ENCODE assay signal across 9 cellular contexts in genomic region chr9:94603259-94603776, GRCh38. TPM values are rescaled to one million over a fixed set of nuclear protein-coding genes. Genes with fewer than 3 reads are reported as not detected.
DNase-seq lines count a peak whose midpoint lies in the region; ATAC-seq and TF ChIP-seq lines count a peak whose summit lies in the region.
"Had no signal": no experiment of that assay in that cellular context is flagged by ENCODE, and none has a peak within 500 bp of the region (broad histone marks: within the 10 kb centered on the region; RNA-seq: fewer than 3 reads in every experiment).

No MANE protein-coding gene starts in this region.

- H3K4me1 Mint-ChIP-seq in activated naive CD4-positive, alpha-beta T cell treated with anti-CD3 and anti-CD28 coated beads for 36 hours (ENCODE audit: low read depth), result peaks cover 6% of the 10 kb centered on the region

- peak; percentile 64 for TF ChIP-seq CTCF in upper lobe of right lung (IDR thresholded peaks at IDR 0.05)

- H3K27ac Mint-ChIP-seq in activated naive CD4-positive, alpha-beta T cell treated with anti-CD3 and anti-CD28 coated beads for 36 hours, result no peak overlapping the region

- no peak overlapping the region for H3K4me2 ChIP-seq in Karpas-422 (ENCODE audit: low read depth, low read length, poor library complexity, severe bottlenecking)

- H3K4me3 ChIP-seq in Karpas-422 (ENCODE audit: low read length), result no peak overlapping the region
- H3K4me3 ChIP-seq in SJCRH30, result no peak overlapping the region
- no peak overlapping the region for H3K4me3 ChIP-seq in upper lobe of right lung

- intact Hi-C loops in activated naive CD4-positive, alpha-beta T cell treated with anti-CD3 and anti-CD28 coated beads for 36 hours (cut with micrococcal nuclease), result loop anchor here (1.0 to 5.0 kb wide), 2 partner anchors 49 to 536 kb away; no protein-coding TSS in a partner anchor
- intact Hi-C loops in Right ventricle myocardium inferior (cut with DNase I), result no loop called here
- intact Hi-C loops in posterior cingulate gyrus (cut with DNase I), result no loop called here
- intact Hi-C loops in upper lobe of right lung (cut with DNase I), result no loop called here

- CTCF ChIA-PET in activated naive CD4-positive, alpha-beta T cell treated with anti-CD3 and anti-CD28 coated beads for 36 hours (lab: Charles Lee), result interaction anchor here (0.6 to 1.3 kb wide), 5 partner anchors 18 to 589 kb away, joined by 3 to 5 read pairs (median 3); partner anchors contain the start of gene PCAT7

- H4K20me1 ChIP-seq in Karpas-422 (ENCODE audit: insufficient read depth, low read depth, low read length), result no peaks in the 10 kb centered on the region

- no peaks in the 10 kb centered on the region for H3K79me2 ChIP-seq in Karpas-422 (ENCODE audit: low read length)

- no peak overlapping the region for H3K27ac ChIP-seq in Karpas-422 (ENCODE audit: low read length)
- H3K27ac ChIP-seq in SJCRH30, result no peak overlapping the region
- no peak overlapping the region for H3K27ac ChIP-seq in upper lobe of right lung
- H3K27ac ChIP-seq: epithelial cell of prostate had no signal

- peaks cover 3% of the 10 kb centered on the region for H3K4me1 ChIP-seq in Karpas-422 (ENCODE audit: low read length)
- no peaks in the 10 kb centered on the region for H3K4me1 ChIP-seq in SJCRH30
- no peaks in the 10 kb centered on the region for H3K4me1 ChIP-seq in upper lobe of right lung

- no peaks in the 10 kb centered on the region for H3K9me3 Mint-ChIP-seq in activated naive CD4-positive, alpha-beta T cell treated with anti-CD3 and anti-CD28 coated beads for 36 hours

- ATAC-seq in Right ventricle myocardium inferior (peak; percentile 75), upper lobe of right lung (peak; percentile 88), GM21515 (IDR thresholded peaks at IDR 0.05; ENCODE audit: unreplicated experiment) (no peak)

- H3K27me3 ChIP-seq in Karpas-422 (ENCODE audit: low read length) (no peaks in the 10 kb centered on the region), SJCRH30 (no peaks in the 10 kb centered on the region), upper lobe of right lung (no peaks in the 10 kb centered on the region)

- H3K4me3 Mint-ChIP-seq in activated naive CD4-positive, alpha-beta T cell treated with anti-CD3 and anti-CD28 coated beads for 36 hours, result no peak overlapping the region

- no peak overlapping the region for H2AFZ ChIP-seq in Karpas-422 (ENCODE audit: low read length)

- H3K9me2 ChIP-seq in Karpas-422 (replicated peaks; ENCODE audit: insufficient read depth, low read length), result no peaks in the 10 kb centered on the region

- H3K9me3 ChIP-seq in Karpas-422 (ENCODE audit: low read length) (no peaks in the 10 kb centered on the region), SJCRH30 (replicated peaks) (no peaks in the 10 kb centered on the region), upper lobe of right lung (no peaks in the 10 kb centered on the region)

- H3K9ac ChIP-seq in Karpas-422 (ENCODE audit: low read length), result no peak overlapping the region

- peak; percentile 86 for DNase-seq in GM03348 (ENCODE audit: low spot score)
- peak; percentile 91 for DNase-seq in Karpas-422
- DNase-seq in SJCRH30, result peak; percentile 66 to 85
- DNase-seq in activated naive CD4-positive, alpha-beta T cell treated with anti-CD3 and anti-CD28 coated beads for 36 hours, result peak; percentile 86
- peak; percentile 80 for DNase-seq in Right ventricle myocardium inferior (ENCODE audit: missing footprints)
- peak in 9 of 10 donors; percentile 44 to 94 (median 66) for DNase-seq in posterior cingulate gyrus
- peak; percentile 77 for DNase-seq in upper lobe of right lung

- no peaks in the 10 kb centered on the region for H3K36me3 ChIP-seq in Karpas-422 (ENCODE audit: insufficient read depth, low read length)
- H3K36me3 ChIP-seq in SJCRH30, result no peaks in the 10 kb centered on the region
- H3K36me3 ChIP-seq in upper lobe of right lung, result peaks cover 29% of the 10 kb centered on the region

- no peaks in the 10 kb centered on the region for H3K36me3 Mint-ChIP-seq in activated naive CD4-positive, alpha-beta T cell treated with anti-CD3 and anti-CD28 coated beads for 36 hours (ENCODE audit: low read depth)

- no peaks in the 10 kb centered on the region for H3K27me3 Mint-ChIP-seq in activated naive CD4-positive, alpha-beta T cell treated with anti-CD3 and anti-CD28 coated beads for 36 hours (ENCODE audit: low read depth)

RNA-seq across cellular contexts. Expression of gene FBP2, which starts 9.7 kb away (rescaled TPM):
- total RNA-seq in Karpas-422 (2014; rRNA removed; shearing (Covaris generic); ENCODE audit: low replicate concordance), result not detected in 2 replicates
- not detected in 2 replicates for total RNA-seq in SJCRH30 (2014; rRNA removed; shearing (Covaris generic))
- not detected for total RNA-seq in activated naive CD4-positive, alpha-beta T cell treated with anti-CD3 and anti-CD28 coated beads for 36 hours
- 0.54 TPM for total RNA-seq in Right ventricle myocardium inferior
- total RNA-seq in upper lobe of right lung, result not detected

RNA-seq across cellular contexts. Expression of gene FBP1, which starts 36.0 kb away (rescaled TPM):
- total RNA-seq in Karpas-422 (2014; rRNA removed; shearing (Covaris generic); ENCODE audit: low replicate concordance), result not detected in 2 replicates
- not detected in 2 replicates for total RNA-seq in SJCRH30 (2014; rRNA removed; shearing (Covaris generic))
- 1 to 10 TPM; 1.5 to 1.9 TPM for total RNA-seq in activated naive CD4-positive, alpha-beta T cell treated with anti-CD3 and anti-CD28 coated beads for 36 hours
- total RNA-seq in Right ventricle myocardium inferior, result 1.0 TPM
- total RNA-seq in upper lobe of right lung, result 357 TPM

RNA-seq across cellular contexts. Expression of gene PCAT7, which starts 48.4 kb away (rescaled TPM):
- not detected in 2 replicates for total RNA-seq in Karpas-422 (2014; rRNA removed; shearing (Covaris generic); ENCODE audit: low replicate concordance)
- not detected in 2 replicates for total RNA-seq in SJCRH30 (2014; rRNA removed; shearing (Covaris generic))
- total RNA-seq in activated naive CD4-positive, alpha-beta T cell treated with anti-CD3 and anti-CD28 coated beads for 36 hours, result not detected
- total RNA-seq in Right ventricle myocardium inferior, result not detected
- 0.35 TPM for total RNA-seq in upper lobe of right lung

Comparison
In these comparisons a context has a peak if more than half of its experiments do, and no peak if none do; other contexts are left out.
1. RNA of gene FBP1, which starts 36.0 kb away (total RNA-seq): 357 TPM in upper lobe of right lung (single experiment); 1.5 to 1.9 TPM in activated naive CD4-positive, alpha-beta T cell treated with anti-CD3 and anti-CD28 coated beads for 36 hours, 1.0 TPM in Right ventricle myocardium inferior (single experiment), not detected in Karpas-422 and not detected in SJCRH30; every median in the first group is over 100 times any median in the second.
2. Peak in every context shown above with its lines, with median percentiles within 50 percentile points of each other: DNase-seq.